ENCODE assay signal across 8 cellular contexts in genomic region chr7:98641646-98642489, GRCh38. TPM values are rescaled to one million over a fixed set of nuclear protein-coding genes. Genes with fewer than 3 reads are reported as not detected.
A peak's percentile ranks its signal among the peaks of the same experiment; 100 is the strongest.
DNase-seq lines count a peak whose midpoint lies in the region; ATAC-seq and TF ChIP-seq lines count a peak whose summit lies in the region.

No MANE protein-coding gene starts in this region.

- H3K4me1 Mint-ChIP-seq in endodermal cell, result no peaks in the 10 kb centered on the region
- peaks cover 3% of the 10 kb centered on the region for H3K4me1 Mint-ChIP-seq in activated naive CD8-positive, alpha-beta T cell treated with anti-CD3 and anti-CD28 coated beads for 36 hours

- H3K27ac ChIP-seq in endodermal cell (ENCODE audit: low read depth, low read length), result peak overlapping the region; percentile 32

- H3K36me3 ChIP-seq in endodermal cell (ENCODE audit: control insufficient read depth, insufficient read depth, low read length), result no peaks in the 10 kb centered on the region

- no peak overlapping the region for H3K4me3 Mint-ChIP-seq in endodermal cell
- H3K4me3 Mint-ChIP-seq in activated naive CD8-positive, alpha-beta T cell treated with anti-CD3 and anti-CD28 coated beads for 36 hours, result no peak overlapping the region

- H3K36me3 Mint-ChIP-seq in endodermal cell (ENCODE audit: low read depth), result no peaks in the 10 kb centered on the region
- no peaks in the 10 kb centered on the region for H3K36me3 Mint-ChIP-seq in activated naive CD8-positive, alpha-beta T cell treated with anti-CD3 and anti-CD28 coated beads for 36 hours

- no peak for TF ChIP-seq POLR2A in GM18505 (IDR thresholded peaks at IDR 0.05; ENCODE audit: borderline replicate concordance, extremely low read depth, insufficient read depth, insufficient read length)

- in situ Hi-C loops in ACHN (cut with HindIII; ENCODE audit: low pct_ligation_motif_present, low pct_unique_long_range_greater_than_20kb, low sequenced_read_pairs), result no loop called here

- no peak overlapping the region for H3K4me3 ChIP-seq in endodermal cell (ENCODE audit: low read length)

- no peaks in the 10 kb centered on the region for H3K4me1 ChIP-seq in endodermal cell (ENCODE audit: control insufficient read depth, insufficient read depth, low read length)

- no peak overlapping the region for H3K9ac ChIP-seq in endodermal cell (ENCODE audit: extremely low read depth, low read length, poor library complexity, severe bottlenecking)

- H3K27me3 ChIP-seq in endodermal cell (ENCODE audit: control insufficient read depth, insufficient read depth, low read length, poor library complexity, severe bottlenecking), result no peaks in the 10 kb centered on the region

- peak; percentile 74 for ATAC-seq in GM18505 (IDR thresholded peaks at IDR 0.05; ENCODE audit: unreplicated experiment)
- ATAC-seq in GM21576 (IDR thresholded peaks at IDR 0.05; ENCODE audit: unreplicated experiment), result peak; percentile 69
- ATAC-seq in HG03565 (IDR thresholded peaks at IDR 0.05; ENCODE audit: unreplicated experiment), result peak; percentile 76

- peak; percentile 59 for DNase-seq in endodermal cell
- no peak for DNase-seq in activated naive CD8-positive, alpha-beta T cell treated with anti-CD3 and anti-CD28 coated beads for 36 hours
- no peak for DNase-seq in iPS-NIHi7 (ENCODE audit: extremely low spot score)
- no peak for DNase-seq in cerebellum (ENCODE audit: low spot score)
- no peak for DNase-seq in ACHN

- no peak for TF ChIP-seq CTCF in endodermal cell (conservative IDR thresholded peaks at IDR 0.05)

- no peak overlapping the region for H3K27ac Mint-ChIP-seq in endodermal cell
- H3K27ac Mint-ChIP-seq in activated naive CD8-positive, alpha-beta T cell treated with anti-CD3 and anti-CD28 coated beads for 36 hours, result no peak overlapping the region

- peaks cover 9% of the 10 kb centered on the region for H3K9me3 Mint-ChIP-seq in endodermal cell
- H3K9me3 Mint-ChIP-seq in activated naive CD8-positive, alpha-beta T cell treated with anti-CD3 and anti-CD28 coated beads for 36 hours, result peaks cover 7% of the 10 kb centered on the region

- H3K9me3 ChIP-seq in endodermal cell (ENCODE audit: control insufficient read depth, low read length), result no peaks in the 10 kb centered on the region

- H3K27me3 Mint-ChIP-seq in endodermal cell (ENCODE audit: insufficient read depth), result no peaks in the 10 kb centered on the region
- H3K27me3 Mint-ChIP-seq in activated naive CD8-positive, alpha-beta T cell treated with anti-CD3 and anti-CD28 coated beads for 36 hours, result peaks cover 3% of the 10 kb centered on the region

- WGBS in endodermal cell (ENCODE audit: insufficient coverage in 1 of 2, insufficient read length in 1 of 2), 2 experiments, result 83 to 84% methylated on average over 4 to 15 of the region's 15 CpGs

RNA-seq across cellular contexts. Expression of gene NPTX2, which starts 24.8 kb away (rescaled TPM):
- total RNA-seq in endodermal cell, result 1 to 10 TPM in 1 of 2 donors, under 1 TPM in 1; 0.53 to 1.3 TPM
- polyA plus RNA-seq in endodermal cell (2013, experiment 1 of 2), result 19.5 TPM
- 21.4 TPM for polyA plus RNA-seq in endodermal cell (2013, experiment 2 of 2)
- total RNA-seq in activated naive CD8-positive, alpha-beta T cell treated with anti-CD3 and anti-CD28 coated beads for 36 hours, result not detected
- 41.8 TPM for total RNA-seq in cerebellum

Comparison
In these comparisons a context has a peak if more than half of its experiments do, and no peak if none do; other contexts are left out.
1. RNA of gene NPTX2, which starts 24.8 kb away (total RNA-seq): 41.8 TPM in cerebellum (single experiment); 0.53 to 1.3 TPM in endodermal cell and not detected in activated naive CD8-positive, alpha-beta T cell treated with anti-CD3 and anti-CD28 coated beads for 36 hours; every median in the first group is over 10 times any median in the second.
2. Peak in every context shown above with its lines, with median percentiles within 50 percentile points of each other: ATAC-seq.